ENCODE assay signal across 17 cellular contexts in genomic region chr7:107355616-107356015, GRCh38.
DNase-seq lines count a peak whose midpoint lies in the region; ATAC-seq and TF ChIP-seq lines count a peak whose summit lies in the region.
"Had no signal": no experiment of that assay in that cellular context is flagged by ENCODE, and none has a peak within 500 bp of the region (broad histone marks: within the 10 kb centered on the region; RNA-seq: fewer than 3 reads in every experiment).

No MANE protein-coding gene starts in this region.

- no peak overlapping the region for H3K4me3 ChIP-seq in AG10803 (ENCODE audit: low read length)
- H3K4me3 ChIP-seq in IMR-90 (ENCODE audit: insufficient read depth, low read depth, low read length), result no peak overlapping the region
- H3K4me3 ChIP-seq: left ventricle myocardium inferior, pancreas, uterus had no signal

- no peak overlapping the region for H2AFZ ChIP-seq in IMR-90 (replicated peaks; ENCODE audit: low read length, poor library complexity)

- no peak overlapping the region for H3K27ac ChIP-seq in IMR-90 (ENCODE audit: insufficient read depth, low read length)
- H3K27ac ChIP-seq: left ventricle myocardium inferior, pancreas, uterus had no signal

- H3K4me1 ChIP-seq in IMR-90 (ENCODE audit: control insufficient read depth, insufficient read depth, low read length), result peaks cover 5% of the 10 kb centered on the region; the same call in 1 of the 2 replicates
- H3K4me1 ChIP-seq: left ventricle myocardium inferior, pancreas, uterus had no signal

- POLR2A ChIA-PET in IMR-90 (lab: Charles Lee; ENCODE audit: unreplicated experiment), result no interaction called here

- no peak overlapping the region for H2BK15ac ChIP-seq in IMR-90 (ENCODE audit: low read depth, low read length)

- no peak overlapping the region for H4K5ac ChIP-seq in IMR-90 (ENCODE audit: low read depth, low read length)

- H4K8ac ChIP-seq in IMR-90 (ENCODE audit: low read depth in 2 of 2, low read length in 2 of 2), result no peak overlapping the region

- no peak for TF ChIP-seq RAD21 in IMR-90 (IDR thresholded peaks at IDR 0.05; ENCODE audit: low read length)

- H3K9me1 ChIP-seq in IMR-90 (ENCODE audit: insufficient read depth, low read length), result no peaks in the 10 kb centered on the region

- no peak overlapping the region for H2AK5ac ChIP-seq in IMR-90 (ENCODE audit: low read depth, low read length)

- in situ Hi-C loops in IMR-90 (cut with MboI; ENCODE audit: low sequenced_read_pairs), result no loop called here

- H3K27me3 Mint-ChIP-seq in chondrocyte (ENCODE audit: low read depth), result no peaks in the 10 kb centered on the region
- H3K27me3 Mint-ChIP-seq in activated naive CD4-positive, alpha-beta T cell treated with anti-CD3 and anti-CD28 coated beads, Interleukin-2, amount 10 ng/mL, durations not matched to agents 7 days and 5 days, result no peaks in the 10 kb centered on the region
- H3K27me3 Mint-ChIP-seq: central memory CD8-positive, alpha-beta T cell had no signal

- H3K27ac Mint-ChIP-seq in chondrocyte (ENCODE audit: unreplicated experiment), result peak overlapping the region; percentile 8
- H3K27ac Mint-ChIP-seq in activated naive CD4-positive, alpha-beta T cell treated with anti-CD3 and anti-CD28 coated beads, Interleukin-2, amount 10 ng/mL, durations not matched to agents 7 days and 5 days, result no peak overlapping the region

- ATAC-seq in IMR-90 (ENCODE audit: low read depth) (peak; percentile 71), HG02938 (IDR thresholded peaks at IDR 0.05; ENCODE audit: unreplicated experiment) (no peak), GM18907 (IDR thresholded peaks at IDR 0.05; ENCODE audit: unreplicated experiment) (no peak)
- ATAC-seq: pancreas had no signal

- H3K79me1 ChIP-seq in IMR-90 (ENCODE audit: low read depth in 1 of 2, low read length in 2 of 2), result peaks cover 0 to 6% of the 10 kb centered on the region in 2 experiments; a peak in 3 of 4 replicates

- H3K4me3 Mint-ChIP-seq in chondrocyte (ENCODE audit: unreplicated experiment), result no peak overlapping the region
- H3K4me3 Mint-ChIP-seq in activated naive CD4-positive, alpha-beta T cell treated with anti-CD3 and anti-CD28 coated beads, Interleukin-2, amount 10 ng/mL, durations not matched to agents 7 days and 5 days, result no peak overlapping the region
- H3K4me3 Mint-ChIP-seq: central memory CD8-positive, alpha-beta T cell had no signal

- H2BK120ac ChIP-seq in IMR-90 (ENCODE audit: low read depth, low read length), result no peak overlapping the region

- no peaks in the 10 kb centered on the region for H3K27me3 ChIP-seq in IMR-90 (ENCODE audit: control insufficient read depth, insufficient read depth, low read length)
- H3K27me3 ChIP-seq: pancreas, uterus had no signal

- TF ChIP-seq CTCF in AG10803 (conservative IDR thresholded peaks at IDR 0.05; ENCODE audit: low read length) (no peak), IMR-90 (conservative IDR thresholded peaks at IDR 0.05; ENCODE audit: low read depth, low read length) (no peak), chondrocyte (IDR thresholded peaks at IDR 0.05) (no peak)

- DNase-seq in AG10803 (ENCODE audit: low read depth), result peak; percentile 49
- peak; percentile 62 for DNase-seq in IMR-90
- no peak for DNase-seq in chondrocyte (ENCODE audit: low spot score)
- DNase-seq in medulla oblongata (ENCODE audit: extremely low spot score), result peak; percentile 9
- no peak for DNase-seq in SW480 (ENCODE audit: low spot score)
- DNase-seq in activated naive CD4-positive, alpha-beta T cell treated with anti-CD3 and anti-CD28 coated beads, Interleukin-2, amount 10 ng/mL, durations not matched to agents 7 days and 5 days, result no peak
- DNase-seq: activated CD4-positive, alpha-beta T cell treated with anti-CD3 and anti-CD28 coated beads for 48 hours; AML-193; foreskin fibroblast; left ventricle myocardium inferior; NCI-H1417 treated with DMSO at 0.1 percent for 48 hours; NCI-H2171 treated with DMSO at 0.1 percent for 48 hours; pancreas; uterus had no signal

- no TSS peak for BruUV-seq in IMR-90 (replicated peaks; lab: Mats Ljungman, UMichigan)

- H4K20me1 ChIP-seq in IMR-90 (ENCODE audit: insufficient read depth, low read length), result no peaks in the 10 kb centered on the region

- peak overlapping the region; percentile 52 for H2BK5ac ChIP-seq in IMR-90 (ENCODE audit: low read depth, low read length, poor library complexity, severe bottlenecking)

- H3K4me1 Mint-ChIP-seq in chondrocyte (ENCODE audit: low read depth), result peaks cover 18% of the 10 kb centered on the region
- no peaks in the 10 kb centered on the region for H3K4me1 Mint-ChIP-seq in activated naive CD4-positive, alpha-beta T cell treated with anti-CD3 and anti-CD28 coated beads, Interleukin-2, amount 10 ng/mL, durations not matched to agents 7 days and 5 days
- H3K4me1 Mint-ChIP-seq: central memory CD8-positive, alpha-beta T cell had no signal

- no peaks in the 10 kb centered on the region for H3K9me3 Mint-ChIP-seq in chondrocyte (ENCODE audit: low read depth)
- peaks cover 12% of the 10 kb centered on the region for H3K9me3 Mint-ChIP-seq in activated naive CD4-positive, alpha-beta T cell treated with anti-CD3 and anti-CD28 coated beads, Interleukin-2, amount 10 ng/mL, durations not matched to agents 7 days and 5 days
- H3K9me3 Mint-ChIP-seq: central memory CD8-positive, alpha-beta T cell had no signal

- no peak overlapping the region for H4K91ac ChIP-seq in IMR-90 (ENCODE audit: insufficient read depth, low read depth, low read length)

- no CpG with 5 or more reads among the region's 2 CpGs for WGBS in IMR-90 (ENCODE audit: extremely low coverage in 2 of 2, insufficient read length in 1 of 2), 2 experiments

- no peak overlapping the region; the same call in 1 of the 2 replicates for H3K18ac ChIP-seq in IMR-90 (ENCODE audit: low read depth, low read length)

- intact Hi-C loops in IMR-90 (cut with micrococcal nuclease), result no loop called here

- TF ChIP-seq POLR2A in IMR-90 (IDR thresholded peaks at IDR 0.05; ENCODE audit: low read depth, low read length), result no peak

- H3K36me3 ChIP-seq in IMR-90 (ENCODE audit: control insufficient read depth, insufficient read depth, low read length), result peaks cover 15% of the 10 kb centered on the region
- H3K36me3 ChIP-seq: uterus had no signal

- CTCF ChIA-PET in IMR-90 (lab: Yijun Ruan, JAX), result no interaction called here
- CTCF ChIA-PET in activated naive CD4-positive, alpha-beta T cell treated with anti-CD3 and anti-CD28 coated beads, Interleukin-2, amount 10 ng/mL, durations not matched to agents 7 days and 5 days (lab: Charles Lee), result no interaction called here

- peak overlapping the region; percentile 67; the same call in 1 of the 2 replicates for H3K4me2 ChIP-seq in IMR-90 (ENCODE audit: low read depth, low read length)

- no peak overlapping the region for H2AK9ac ChIP-seq in IMR-90 (replicated peaks; ENCODE audit: low read depth, low read length, poor library complexity)

- no peak overlapping the region for H3K14ac ChIP-seq in IMR-90 (replicated peaks; ENCODE audit: low read depth, low read length)

- peak overlapping the region; percentile 52; the same call in 1 of the 2 replicates for H2BK20ac ChIP-seq in IMR-90 (ENCODE audit: low read depth, low read length)

- H3K23ac ChIP-seq in IMR-90 (ENCODE audit: low read depth, low read length), result no peak overlapping the region

- no peak overlapping the region for H3K9ac ChIP-seq in IMR-90 (ENCODE audit: low read depth, low read length)

- H3K4ac ChIP-seq in IMR-90 (ENCODE audit: low read depth, low read length), result no peak overlapping the region

- dilution Hi-C loops in IMR-90 (cut with HindIII; ENCODE audit: low sequenced_read_pairs, unreplicated experiment), result no loop called here

- H3K9me3 ChIP-seq in IMR-90 (ENCODE audit: control insufficient read depth, insufficient read depth, low read length), result peaks cover 9% of the 10 kb centered on the region; the same call in 1 of the 2 replicates
- H3K9me3 ChIP-seq: pancreas, uterus had no signal

- H3K36me3 Mint-ChIP-seq in chondrocyte (ENCODE audit: low read depth), result peaks cover 11% of the 10 kb centered on the region
- H3K36me3 Mint-ChIP-seq in activated naive CD4-positive, alpha-beta T cell treated with anti-CD3 and anti-CD28 coated beads, Interleukin-2, amount 10 ng/mL, durations not matched to agents 7 days and 5 days, result peaks cover 25% of the 10 kb centered on the region

- no peak overlapping the region for H3K56ac ChIP-seq in IMR-90 (ENCODE audit: extremely low read depth, insufficient read depth, low read length)

TF ChIP-seq in IMR-90, 13 proteins besides CTCF, POLR2A, EP300 and RAD21:
- TF ChIP-seq MAFK (IDR thresholded peaks at IDR 0.05; ENCODE audit: low read depth, low read length), result no peak
- TF ChIP-seq SMC3 (IDR thresholded peaks at IDR 0.05; ENCODE audit: low read depth, low read length), result no peak
- TF ChIP-seq MAZ (IDR thresholded peaks at IDR 0.05; ENCODE audit: borderline replicate concordance, low read depth, low read length), result no peak
- TF ChIP-seq CHD1 (IDR thresholded peaks at IDR 0.05; ENCODE audit: low read depth, low read length), result no peak

Comparison
In these comparisons a context has a peak if more than half of its experiments do, and no peak if none do; other contexts are left out.
1. DNase-seq: peak in AG10803 (single experiment), IMR-90 (single experiment) and medulla oblongata (single experiment); none in chondrocyte (single experiment), SW480 (single experiment) and activated naive CD4-positive, alpha-beta T cell treated with anti-CD3 and anti-CD28 coated beads, Interleukin-2, amount 10 ng/mL, durations not matched to agents 7 days and 5 days (single experiment).